Comparison of ENCODE assay signal across 1 cellular context in the genomic region with DNA sequence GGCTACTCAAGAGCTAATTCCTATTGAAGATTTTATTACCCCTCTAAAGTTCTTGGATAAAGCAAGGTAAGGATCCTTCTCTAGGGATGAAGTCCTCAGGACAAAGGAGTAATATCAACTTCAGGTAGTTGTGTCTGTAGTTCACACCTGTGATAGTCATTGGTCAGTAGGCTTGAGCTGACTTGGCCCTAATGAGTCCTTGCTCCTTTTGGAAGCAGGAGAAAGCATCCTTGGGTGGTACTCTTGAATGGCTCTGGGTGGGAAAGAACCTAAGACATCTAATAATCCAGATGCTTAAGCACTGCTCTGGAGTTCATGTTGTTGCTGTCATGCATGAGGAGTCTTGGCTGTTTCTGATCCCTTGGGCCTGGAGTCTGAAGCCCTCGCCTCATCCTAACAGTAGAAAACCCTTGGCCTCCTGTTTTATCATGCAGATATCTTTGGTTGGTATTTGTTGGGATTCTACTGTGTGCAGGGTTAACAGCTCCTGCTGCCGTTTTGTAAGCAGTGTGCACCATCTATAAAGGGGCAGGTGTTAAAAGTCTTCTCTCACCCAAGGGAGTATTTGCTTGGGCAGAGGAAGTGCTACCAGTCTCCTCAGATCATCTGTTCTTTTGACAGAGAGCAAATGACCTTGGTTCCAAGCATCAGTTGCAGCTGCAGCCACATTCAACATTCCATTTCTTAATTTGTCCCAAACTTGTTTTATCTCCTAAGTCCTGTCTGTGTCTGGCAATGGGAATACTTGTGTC.
TF ChIP-seq lines count a peak whose summit lies in the region.

No MANE protein-coding gene starts in this region.

TF ChIP-seq in K562, 482 proteins besides CTCF, POLR2A, EP300 and RAD21:
- TF ChIP-seq POLR2AphosphoS2 (IDR thresholded peaks at IDR 0.05; ENCODE audit: low read length) (peak; percentile 26; the same call in 1 of the 2 replicates), ZNF445 (CRISPR knock-in tag; IDR thresholded peaks at IDR 0.05; ENCODE audit: low read depth) (no peak), SIRT6 (IDR thresholded peaks at IDR 0.05; ENCODE audit: low read depth, low read length) (peak; percentile 75), SETDB1 (IDR thresholded peaks at IDR 0.05; ENCODE audit: low read length) (peak; percentile 45), TCF7L2 (IDR thresholded peaks at IDR 0.05; ENCODE audit: low read depth, low read length) (no peak), CHD1 (IDR thresholded peaks at IDR 0.05; ENCODE audit: low read length) (peak; percentile 56), RAD51 (IDR thresholded peaks at IDR 0.05; ENCODE audit: borderline replicate concordance, low read depth) (no peak)
- TF ChIP-seq, protein P1, sequence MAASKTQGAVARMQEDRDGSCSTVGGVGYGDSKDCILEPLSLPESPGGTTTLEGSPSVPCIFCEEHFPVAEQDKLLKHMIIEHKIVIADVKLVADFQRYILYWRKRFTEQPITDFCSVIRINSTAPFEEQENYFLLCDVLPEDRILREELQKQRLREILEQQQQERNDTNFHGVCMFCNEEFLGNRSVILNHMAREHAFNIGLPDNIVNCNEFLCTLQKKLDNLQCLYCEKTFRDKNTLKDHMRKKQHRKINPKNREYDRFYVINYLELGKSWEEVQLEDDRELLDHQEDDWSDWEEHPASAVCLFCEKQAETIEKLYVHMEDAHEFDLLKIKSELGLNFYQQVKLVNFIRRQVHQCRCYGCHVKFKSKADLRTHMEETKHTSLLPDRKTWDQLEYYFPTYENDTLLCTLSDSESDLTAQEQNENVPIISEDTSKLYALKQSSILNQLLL (CRISPR knock-in tag; IDR thresholded peaks at IDR 0.05; ENCODE audit: borderline replicate concordance), result peak; percentile 34; the same call in 1 of the 2 replicates
- TF ChIP-seq, protein P2, sequence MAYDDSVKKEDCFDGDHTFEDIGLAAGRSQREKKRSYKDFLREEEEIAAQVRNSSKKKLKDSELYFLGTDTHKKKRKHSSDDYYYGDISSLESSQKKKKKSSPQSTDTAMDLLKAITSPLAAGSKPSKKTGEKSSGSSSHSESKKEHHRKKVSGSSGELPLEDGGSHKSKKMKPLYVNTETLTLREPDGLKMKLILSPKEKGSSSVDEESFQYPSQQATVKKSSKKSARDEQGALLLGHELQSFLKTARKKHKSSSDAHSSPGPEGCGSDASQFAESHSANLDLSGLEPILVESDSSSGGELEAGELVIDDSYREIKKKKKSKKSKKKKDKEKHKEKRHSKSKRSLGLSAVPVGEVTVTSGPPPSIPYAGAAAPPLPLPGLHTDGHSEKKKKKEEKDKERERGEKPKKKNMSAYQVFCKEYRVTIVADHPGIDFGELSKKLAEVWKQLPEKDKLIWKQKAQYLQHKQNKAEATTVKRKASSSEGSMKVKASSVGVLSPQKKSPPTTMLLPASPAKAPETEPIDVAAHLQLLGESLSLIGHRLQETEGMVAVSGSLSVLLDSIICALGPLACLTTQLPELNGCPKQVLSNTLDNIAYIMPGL (CRISPR knock-in tag; IDR thresholded peaks at IDR 0.05), result 0 out of 2 replicates have a peak, but pooled peaks have one; percentile 19
- TF ChIP-seq, protein P3, sequence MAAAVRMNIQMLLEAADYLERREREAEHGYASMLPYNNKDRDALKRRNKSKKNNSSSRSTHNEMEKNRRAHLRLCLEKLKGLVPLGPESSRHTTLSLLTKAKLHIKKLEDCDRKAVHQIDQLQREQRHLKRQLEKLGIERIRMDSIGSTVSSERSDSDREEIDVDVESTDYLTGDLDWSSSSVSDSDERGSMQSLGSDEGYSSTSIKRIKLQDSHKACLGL (CRISPR knock-in tag; IDR thresholded peaks at IDR 0.05; ENCODE audit: borderline replicate concordance, poor library complexity, severe bottlenecking), result peak; percentile 7
- TF ChIP-seq, protein P4, sequence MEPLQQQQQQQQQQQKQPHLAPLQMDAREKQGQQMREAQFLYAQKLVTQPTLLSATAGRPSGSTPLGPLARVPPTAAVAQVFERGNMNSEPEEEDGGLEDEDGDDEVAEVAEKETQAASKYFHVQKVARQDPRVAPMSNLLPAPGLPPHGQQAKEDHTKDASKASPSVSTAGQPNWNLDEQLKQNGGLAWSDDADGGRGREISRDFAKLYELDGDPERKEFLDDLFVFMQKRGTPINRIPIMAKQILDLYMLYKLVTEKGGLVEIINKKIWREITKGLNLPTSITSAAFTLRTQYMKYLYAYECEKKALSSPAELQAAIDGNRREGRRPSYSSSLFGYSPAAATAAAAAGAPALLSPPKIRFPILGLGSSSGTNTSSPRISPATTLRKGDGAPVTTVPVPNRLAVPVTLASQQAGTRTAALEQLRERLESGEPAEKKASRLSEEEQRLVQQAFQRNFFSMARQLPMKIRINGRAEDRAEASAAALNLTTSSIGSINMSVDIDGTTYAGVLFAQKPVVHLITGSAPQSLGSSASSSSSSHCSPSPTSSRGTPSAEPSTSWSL (CRISPR knock-in tag; IDR thresholded peaks at IDR 0.05; ENCODE audit: borderline replicate concordance), result peak; percentile 7; the same call in 1 of the 2 replicates
